16 cellular contexts compared by ENCODE assay signal in genomic region chr13:67366533-67366932, GRCh38.
DNase-seq lines count a peak whose midpoint lies in the region; ATAC-seq and TF ChIP-seq lines count a peak whose summit lies in the region.
"Had no signal": no experiment of that assay in that cellular context is flagged by ENCODE, and none has a peak within 500 bp of the region (broad histone marks: within the 10 kb centered on the region; RNA-seq: fewer than 3 reads in every experiment).

No MANE protein-coding gene starts in this region.

- H3K27me3 ChIP-seq in cardiac muscle cell, result no peaks in the 10 kb centered on the region
- H3K27me3 ChIP-seq in RWPE2 (ENCODE audit: insufficient read depth, poor library complexity, severe bottlenecking), result no peaks in the 10 kb centered on the region
- H3K27me3 ChIP-seq: uterus had no signal

- no peak overlapping the region for H3K27ac ChIP-seq in cardiac muscle cell
- H3K27ac ChIP-seq in RWPE2 (ENCODE audit: poor library complexity, severe bottlenecking), result no peak overlapping the region
- H3K27ac ChIP-seq: HL-60, SK-N-MC, uterus had no signal

- TF ChIP-seq CTCF in cardiac muscle cell (IDR thresholded peaks at IDR 0.05; ENCODE audit: low read depth, low read length) (peak; percentile 35), RWPE2 (IDR thresholded peaks at IDR 0.05; ENCODE audit: poor library complexity, severe bottlenecking) (peak; percentile 34)

- DNase-seq in cardiac muscle cell (ENCODE audit: low read depth in 1 of 2, low spot score in 1 of 2) (peak in 1 of 2 donors; percentile 52), Right ventricle myocardium inferior (ENCODE audit: missing footprints) (no peak), RWPE2 (ENCODE audit: low spot score) (no peak), fibroblast of gingiva (ENCODE audit: low read depth) (peak; percentile 16), NCI-H526 (lab: John Stamatoyannopoulos, UW) (no peak), NCI-H524 treated with DMSO at 0.1 percent for 48 hours (lab: John Stamatoyannopoulos, UW) (no peak), NCI-H774 (lab: John Stamatoyannopoulos, UW) (no peak)
- DNase-seq: activated CD4-positive, CD25-positive, alpha-beta regulatory T cell treated with anti-CD3 and anti-CD28 coated beads, Interleukin-2, amount 50 U/mL, for 72 hours; activated T-cell treated with anti-CD3 and anti-CD28 coated beads for 4 hours; dermis blood vessel endothelial cell; kidney glomerular epithelial cell; stimulated activated CD4-positive, alpha-beta T cell treated with anti-CD3 and anti-CD28 coated beads, Interleukin-2, amount 100 ng/mL, for 24 hours; uterus had no signal

- H3K36me3 ChIP-seq in cardiac muscle cell (no peaks in the 10 kb centered on the region), RWPE2 (ENCODE audit: low read depth) (no peaks in the 10 kb centered on the region)
- H3K36me3 ChIP-seq: uterus had no signal

- ATAC-seq in Right ventricle myocardium inferior (no peak), RWPE2 (ENCODE audit: low read depth) (no peak), GM19035 (IDR thresholded peaks at IDR 0.05; ENCODE audit: unreplicated experiment) (no peak)

- H3K4me3 ChIP-seq in cardiac muscle cell (no peak overlapping the region), RWPE2 (ENCODE audit: severe bottlenecking) (no peak overlapping the region)
- H3K4me3 ChIP-seq: SK-N-MC, uterus had no signal

- H3K9me3 ChIP-seq in cardiac muscle cell (ENCODE audit: low read depth) (no peaks in the 10 kb centered on the region), RWPE2 (ENCODE audit: severe bottlenecking) (no peaks in the 10 kb centered on the region)
- H3K9me3 ChIP-seq: uterus had no signal

- intact Hi-C loops in Right ventricle myocardium inferior (cut with DNase I), result no loop called here

- H3K4me1 ChIP-seq in cardiac muscle cell (ENCODE audit: low read depth) (peaks cover 4% of the 10 kb centered on the region), RWPE2 (ENCODE audit: insufficient read depth, poor library complexity, severe bottlenecking) (peaks cover 13% of the 10 kb centered on the region)
- H3K4me1 ChIP-seq: uterus had no signal
